In genomic region chr1:17438176-17438976, GRCh38 we compare ENCODE assay signal across 1 cellular context.
A peak's percentile ranks its signal among the peaks of the same experiment; 100 is the strongest.
TF ChIP-seq lines count a peak whose summit lies in the region.

No MANE protein-coding gene starts in this region.

TF ChIP-seq in HepG2, 621 proteins besides CTCF, POLR2A, EP300 and RAD21 (continued from another document and continues in another):
- peak; percentile 19; the same call in 1 of the 2 replicates for TF ChIP-seq ZNF770 (CRISPR knock-in tag; IDR thresholded peaks at IDR 0.05)
- TF ChIP-seq TRIM22 (IDR thresholded peaks at IDR 0.05) = no peak
- 0 out of 2 replicates have a peak, but pooled peaks have one; percentile 38 for TF ChIP-seq BRF2 (CRISPR knock-in tag; IDR thresholded peaks at IDR 0.05)
- TF ChIP-seq ZNF383 (CRISPR knock-in tag; IDR thresholded peaks at IDR 0.05; ENCODE audit: borderline replicate concordance) = no peak
- TF ChIP-seq KDM4B (CRISPR knock-in tag; IDR thresholded peaks at IDR 0.05) = no peak
- TF ChIP-seq MED8 (CRISPR knock-in tag; IDR thresholded peaks at IDR 0.05; ENCODE audit: insufficient replicate concordance) = peak; percentile 21
- TF ChIP-seq SOX13 (IDR thresholded peaks at IDR 0.05) = no peak
- 0 out of 4 replicates have a peak, but pooled peaks of 1 of the 2 experiments have one; percentile 4 for TF ChIP-seq SOX13 (CRISPR knock-in tag; conservative IDR thresholded peaks at IDR 0.05 in 1 of 2, IDR thresholded peaks at IDR 0.05 in 1 of 2)
- no peak for TF ChIP-seq ZNF550 (CRISPR knock-in tag; IDR thresholded peaks at IDR 0.05; ENCODE audit: borderline replicate concordance)
- no peak for TF ChIP-seq ZSCAN20 (CRISPR knock-in tag; IDR thresholded peaks at IDR 0.05; ENCODE audit: borderline replicate concordance)
- TF ChIP-seq TEF (CRISPR knock-in tag; IDR thresholded peaks at IDR 0.05) = no peak
- no peak for TF ChIP-seq PCBP2 (optimal IDR thresholded peaks at IDR 0.05; ENCODE audit: low read depth, low read length, poor library complexity, severe bottlenecking)
- 0 out of 2 replicates have a peak, but pooled peaks have one; percentile 18 for TF ChIP-seq POLR2AphosphoS5 (IDR thresholded peaks at IDR 0.05; ENCODE audit: low read depth, low read length)
- TF ChIP-seq ZNF557 (CRISPR knock-in tag; IDR thresholded peaks at IDR 0.05) = no peak
- peak; percentile 54; the same call in 1 of the 2 replicates for TF ChIP-seq PHF8 (CRISPR knock-in tag; IDR thresholded peaks at IDR 0.05)
- TF ChIP-seq ATF4 (CRISPR knock-in tag; IDR thresholded peaks at IDR 0.05) = no peak
- TF ChIP-seq POLR2G (IDR thresholded peaks at IDR 0.05; ENCODE audit: low read depth, low read length) = peak; percentile 48; the same call in 1 of the 2 replicates
- no peak for TF ChIP-seq BHLHE40 (IDR thresholded peaks at IDR 0.05; ENCODE audit: low read length)
- TF ChIP-seq SALL1 (CRISPR knock-in tag; IDR thresholded peaks at IDR 0.05) = peak; percentile 40; the same call in 1 of the 2 replicates
- no peak for TF ChIP-seq U2AF2 (IDR thresholded peaks at IDR 0.05; ENCODE audit: low read depth, low read length)
- no peak for TF ChIP-seq HNF1B (CRISPR knock-in tag; IDR thresholded peaks at IDR 0.05)
- TF ChIP-seq ZNF335 (CRISPR knock-in tag; IDR thresholded peaks at IDR 0.05) = no peak
- no peak for TF ChIP-seq ZBTB2 (CRISPR knock-in tag; IDR thresholded peaks at IDR 0.05; ENCODE audit: low read depth)
- peak; percentile 25; the same call in 1 of the 2 replicates for TF ChIP-seq TARDBP (CRISPR knock-in tag; IDR thresholded peaks at IDR 0.05)
- no peak for TF ChIP-seq ZC3H13 (CRISPR knock-in tag; IDR thresholded peaks at IDR 0.05)
- no peak for TF ChIP-seq TP53 (CRISPR knock-in tag; conservative IDR thresholded peaks at IDR 0.05)
- TF ChIP-seq ZNF136 (CRISPR knock-in tag; IDR thresholded peaks at IDR 0.05; ENCODE audit: low read depth) = no peak
- no peak for TF ChIP-seq ATF7-NPFF (CRISPR knock-in tag; IDR thresholded peaks at IDR 0.05; ENCODE audit: low read depth)
- no peak for TF ChIP-seq ARID3A (IDR thresholded peaks at IDR 0.05; ENCODE audit: low read depth, low read length)
- TF ChIP-seq NCOA2 (CRISPR knock-in tag; IDR thresholded peaks at IDR 0.05) = no peak
- no peak for TF ChIP-seq RARG (CRISPR knock-in tag; IDR thresholded peaks at IDR 0.05; ENCODE audit: low read depth)
- TF ChIP-seq ZGPAT (CRISPR knock-in tag; IDR thresholded peaks at IDR 0.05) = peak; percentile 21; the same call in 1 of the 2 replicates
- no peak for TF ChIP-seq PRDM4 (CRISPR knock-in tag; IDR thresholded peaks at IDR 0.05; ENCODE audit: borderline replicate concordance)
- no peak for TF ChIP-seq SRF (IDR thresholded peaks at IDR 0.05; ENCODE audit: low read depth, low read length)
- no peak for TF ChIP-seq MTERF4 (CRISPR knock-in tag; IDR thresholded peaks at IDR 0.05)
- TF ChIP-seq HCFC1 (IDR thresholded peaks at IDR 0.05; ENCODE audit: low read depth, low read length) = no peak
- TF ChIP-seq ZNF468 (CRISPR knock-in tag; IDR thresholded peaks at IDR 0.05) = no peak
- no peak for TF ChIP-seq ZBTB20 (CRISPR knock-in tag; IDR thresholded peaks at IDR 0.05; ENCODE audit: borderline replicate concordance, low read depth)
- TF ChIP-seq SAP130 (CRISPR knock-in tag; IDR thresholded peaks at IDR 0.05; ENCODE audit: low read depth) = peak; percentile 34; the same call in 1 of the 2 replicates
- no peak for TF ChIP-seq TCF12 (IDR thresholded peaks at IDR 0.05)
- TF ChIP-seq TCF12 (CRISPR knock-in tag; IDR thresholded peaks at IDR 0.05) = 0 out of 2 replicates have a peak, but pooled peaks have one; percentile 22
- TF ChIP-seq ZNF639 (CRISPR knock-in tag; conservative IDR thresholded peaks at IDR 0.05) = 0 out of 2 replicates have a peak, but pooled peaks have one; percentile 32
- TF ChIP-seq MED13 (CRISPR knock-in tag; IDR thresholded peaks at IDR 0.05) = no peak
- no peak for TF ChIP-seq DNMT3B (CRISPR knock-in tag; conservative IDR thresholded peaks at IDR 0.05)
- no peak for TF ChIP-seq RFXANK (CRISPR knock-in tag; IDR thresholded peaks at IDR 0.05)
- no peak for TF ChIP-seq GATA4 (IDR thresholded peaks at IDR 0.05; ENCODE audit: borderline replicate concordance, low read depth)
- TF ChIP-seq SRSF1 (optimal IDR thresholded peaks at IDR 0.05; ENCODE audit: low read depth, low read length) = peak; percentile 14
- TF ChIP-seq ZNF496 (CRISPR knock-in tag; IDR thresholded peaks at IDR 0.05; ENCODE audit: insufficient replicate concordance) = no peak
- TF ChIP-seq GABPB1 (CRISPR knock-in tag; IDR thresholded peaks at IDR 0.05) = peak; percentile 68
- no peak for TF ChIP-seq MZF1 (CRISPR knock-in tag; IDR thresholded peaks at IDR 0.05; ENCODE audit: borderline replicate concordance)
